ENCODE assay signal across 1 cellular context in genomic region chr11:639324-639977, GRCh38.
A peak's percentile ranks its signal among the peaks of the same experiment; 100 is the strongest.
TF ChIP-seq lines count a peak whose summit lies in the region.

No MANE protein-coding gene starts in this region.

TF ChIP-seq in H1, 55 proteins besides CTCF, POLR2A, EP300 and RAD21:
- TF ChIP-seq EZH2 (IDR thresholded peaks at IDR 0.05; ENCODE audit: low read depth, low read length, severe bottlenecking) (peak; percentile 33), KDM1A (IDR thresholded peaks at IDR 0.05; ENCODE audit: borderline replicate concordance, low read length) (no peak), TEAD4 (IDR thresholded peaks at IDR 0.05; ENCODE audit: low read depth, low read length) (no peak), SIN3A (conservative IDR thresholded peaks at IDR 0.05 in 1 of 2, IDR thresholded peaks at IDR 0.05 in 1 of 2; ENCODE audit: low read depth in 1 of 2, low read length in 2 of 2) (no peak), RFX5 (IDR thresholded peaks at IDR 0.05; ENCODE audit: borderline replicate concordance, low read depth, low read length) (no peak), JUND (IDR thresholded peaks at IDR 0.05; ENCODE audit: low read length) (no peak), GABPA (IDR thresholded peaks at IDR 0.05; ENCODE audit: borderline replicate concordance, insufficient read depth, low read length) (peak; percentile 26; the same call in 1 of the 2 replicates), TAF7 (optimal IDR thresholded peaks at IDR 0.05; ENCODE audit: borderline replicate concordance, low read depth, low read length) (no peak), ZNF274 (IDR thresholded peaks at IDR 0.05; ENCODE audit: borderline replicate concordance, extremely low read depth, low read length) (no peak), SP1 (IDR thresholded peaks at IDR 0.05; ENCODE audit: low read depth, low read length) (no peak), CHD2 (IDR thresholded peaks at IDR 0.05; ENCODE audit: low read length) (no peak), KDM5A (IDR thresholded peaks at IDR 0.05; ENCODE audit: low read length) (no peak), SP4 (IDR thresholded peaks at IDR 0.05; ENCODE audit: low read length) (no peak), CHD1 (IDR thresholded peaks at IDR 0.05; ENCODE audit: low read depth, low read length) (no peak), SUZ12 (IDR thresholded peaks at IDR 0.05; ENCODE audit: low read length) (peak; percentile 52; the same call in 1 of the 2 replicates), TAF1 (IDR thresholded peaks at IDR 0.05; ENCODE audit: low read depth, low read length) (no peak), GTF2F1 (IDR thresholded peaks at IDR 0.05; ENCODE audit: borderline replicate concordance, low read depth, low read length) (no peak), BACH1 (IDR thresholded peaks at IDR 0.05; ENCODE audit: low read length) (no peak), SIX5 (IDR thresholded peaks at IDR 0.05; ENCODE audit: low read depth, low read length) (no peak), CTBP2 (IDR thresholded peaks at IDR 0.05; ENCODE audit: borderline replicate concordance, insufficient read depth, insufficient read length, low read length) (no peak), JUN (IDR thresholded peaks at IDR 0.05; ENCODE audit: low read depth, low read length) (no peak), FOSL1 (IDR thresholded peaks at IDR 0.05; ENCODE audit: insufficient read depth, low read depth, low read length) (no peak), USF2 (IDR thresholded peaks at IDR 0.05; ENCODE audit: low read length) (no peak), EGR1 (IDR thresholded peaks at IDR 0.05; ENCODE audit: borderline replicate concordance, low read depth, low read length) (no peak), RBBP5 (IDR thresholded peaks at IDR 0.05; ENCODE audit: borderline replicate concordance, low read depth, low read length) (no peak), NANOG (IDR thresholded peaks at IDR 0.05; ENCODE audit: insufficient read depth, low read depth, low read length, poor library complexity, severe bottlenecking) (no peak), TCF12 (IDR thresholded peaks at IDR 0.05; ENCODE audit: low read depth, low read length) (no peak), KDM4A (IDR thresholded peaks at IDR 0.05; ENCODE audit: low read depth, low read length, severe bottlenecking) (no peak), CREB1 (IDR thresholded peaks at IDR 0.05) (no peak; the same call in 1 of the 2 replicates), POLR2AphosphoS5 (IDR thresholded peaks at IDR 0.05; ENCODE audit: low read depth, low read length) (peak; percentile 34; the same call in 1 of the 2 replicates), BRCA1 (IDR thresholded peaks at IDR 0.05; ENCODE audit: low read depth, low read length) (no peak), PHF8 (conservative IDR thresholded peaks at IDR 0.05; ENCODE audit: low read depth, low read length) (no peak), SIRT6 (IDR thresholded peaks at IDR 0.05; ENCODE audit: low read length) (no peak), CEBPB (IDR thresholded peaks at IDR 0.05; ENCODE audit: low read depth, low read length) (no peak), HDAC6 (IDR thresholded peaks at IDR 0.05; ENCODE audit: low read depth, low read length) (no peak), RXRA (IDR thresholded peaks at IDR 0.05; ENCODE audit: insufficient read depth, low read depth, low read length) (no peak), SP2 (IDR thresholded peaks at IDR 0.05; ENCODE audit: low read length) (no peak), TBP (IDR thresholded peaks at IDR 0.05; ENCODE audit: low read depth, low read length) (no peak), CBX8 (IDR thresholded peaks at IDR 0.05; ENCODE audit: borderline replicate concordance, low read depth, low read length) (no peak), MAFK (IDR thresholded peaks at IDR 0.05; ENCODE audit: low read depth, low read length) (no peak), NRF1 (IDR thresholded peaks at IDR 0.05; ENCODE audit: low read depth, low read length) (no peak), HDAC2 (IDR thresholded peaks at IDR 0.05; ENCODE audit: borderline replicate concordance in 1 of 2, low read depth in 2 of 2, low read length in 2 of 2) (no peak), CBX5 (IDR thresholded peaks at IDR 0.05; ENCODE audit: low read depth, low read length) (no peak), POU5F1 (IDR thresholded peaks at IDR 0.05; ENCODE audit: low read depth, low read length) (no peak), ASH2L (IDR thresholded peaks at IDR 0.05; ENCODE audit: low read length) (peak; percentile 44), YY1 (IDR thresholded peaks at IDR 0.05; ENCODE audit: low read depth, low read length) (no peak), SRF (IDR thresholded peaks at IDR 0.05; ENCODE audit: low read depth, low read length) (no peak), SAP30 (IDR thresholded peaks at IDR 0.05; ENCODE audit: insufficient read depth, insufficient replicate concordance, low read length) (no peak), RNF2 (IDR thresholded peaks at IDR 0.05; ENCODE audit: borderline replicate concordance, low read depth, low read length, missing control alignments, poor library complexity, severe bottlenecking) (no peak), E2F6 (IDR thresholded peaks at IDR 0.05) (0 out of 2 replicates have a peak, but pooled peaks have one; percentile 29), BCL11A (IDR thresholded peaks at IDR 0.05; ENCODE audit: low read depth in 2 of 2, low read length in 2 of 2) (no peak)
- TF ChIP-seq, protein P1, sequence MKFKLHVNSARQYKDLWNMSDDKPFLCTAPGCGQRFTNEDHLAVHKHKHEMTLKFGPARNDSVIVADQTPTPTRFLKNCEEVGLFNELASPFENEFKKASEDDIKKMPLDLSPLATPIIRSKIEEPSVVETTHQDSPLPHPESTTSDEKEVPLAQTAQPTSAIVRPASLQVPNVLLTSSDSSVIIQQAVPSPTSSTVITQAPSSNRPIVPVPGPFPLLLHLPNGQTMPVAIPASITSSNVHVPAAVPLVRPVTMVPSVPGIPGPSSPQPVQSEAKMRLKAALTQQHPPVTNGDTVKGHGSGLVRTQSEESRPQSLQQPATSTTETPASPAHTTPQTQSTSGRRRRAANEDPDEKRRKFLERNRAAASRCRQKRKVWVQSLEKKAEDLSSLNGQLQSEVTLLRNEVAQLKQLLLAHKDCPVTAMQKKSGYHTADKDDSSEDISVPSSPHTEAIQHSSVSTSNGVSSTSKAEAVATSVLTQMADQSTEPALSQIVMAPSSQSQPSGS (IDR thresholded peaks at IDR 0.05; ENCODE audit: low read length), result no peak
- TF ChIP-seq, protein P2, sequence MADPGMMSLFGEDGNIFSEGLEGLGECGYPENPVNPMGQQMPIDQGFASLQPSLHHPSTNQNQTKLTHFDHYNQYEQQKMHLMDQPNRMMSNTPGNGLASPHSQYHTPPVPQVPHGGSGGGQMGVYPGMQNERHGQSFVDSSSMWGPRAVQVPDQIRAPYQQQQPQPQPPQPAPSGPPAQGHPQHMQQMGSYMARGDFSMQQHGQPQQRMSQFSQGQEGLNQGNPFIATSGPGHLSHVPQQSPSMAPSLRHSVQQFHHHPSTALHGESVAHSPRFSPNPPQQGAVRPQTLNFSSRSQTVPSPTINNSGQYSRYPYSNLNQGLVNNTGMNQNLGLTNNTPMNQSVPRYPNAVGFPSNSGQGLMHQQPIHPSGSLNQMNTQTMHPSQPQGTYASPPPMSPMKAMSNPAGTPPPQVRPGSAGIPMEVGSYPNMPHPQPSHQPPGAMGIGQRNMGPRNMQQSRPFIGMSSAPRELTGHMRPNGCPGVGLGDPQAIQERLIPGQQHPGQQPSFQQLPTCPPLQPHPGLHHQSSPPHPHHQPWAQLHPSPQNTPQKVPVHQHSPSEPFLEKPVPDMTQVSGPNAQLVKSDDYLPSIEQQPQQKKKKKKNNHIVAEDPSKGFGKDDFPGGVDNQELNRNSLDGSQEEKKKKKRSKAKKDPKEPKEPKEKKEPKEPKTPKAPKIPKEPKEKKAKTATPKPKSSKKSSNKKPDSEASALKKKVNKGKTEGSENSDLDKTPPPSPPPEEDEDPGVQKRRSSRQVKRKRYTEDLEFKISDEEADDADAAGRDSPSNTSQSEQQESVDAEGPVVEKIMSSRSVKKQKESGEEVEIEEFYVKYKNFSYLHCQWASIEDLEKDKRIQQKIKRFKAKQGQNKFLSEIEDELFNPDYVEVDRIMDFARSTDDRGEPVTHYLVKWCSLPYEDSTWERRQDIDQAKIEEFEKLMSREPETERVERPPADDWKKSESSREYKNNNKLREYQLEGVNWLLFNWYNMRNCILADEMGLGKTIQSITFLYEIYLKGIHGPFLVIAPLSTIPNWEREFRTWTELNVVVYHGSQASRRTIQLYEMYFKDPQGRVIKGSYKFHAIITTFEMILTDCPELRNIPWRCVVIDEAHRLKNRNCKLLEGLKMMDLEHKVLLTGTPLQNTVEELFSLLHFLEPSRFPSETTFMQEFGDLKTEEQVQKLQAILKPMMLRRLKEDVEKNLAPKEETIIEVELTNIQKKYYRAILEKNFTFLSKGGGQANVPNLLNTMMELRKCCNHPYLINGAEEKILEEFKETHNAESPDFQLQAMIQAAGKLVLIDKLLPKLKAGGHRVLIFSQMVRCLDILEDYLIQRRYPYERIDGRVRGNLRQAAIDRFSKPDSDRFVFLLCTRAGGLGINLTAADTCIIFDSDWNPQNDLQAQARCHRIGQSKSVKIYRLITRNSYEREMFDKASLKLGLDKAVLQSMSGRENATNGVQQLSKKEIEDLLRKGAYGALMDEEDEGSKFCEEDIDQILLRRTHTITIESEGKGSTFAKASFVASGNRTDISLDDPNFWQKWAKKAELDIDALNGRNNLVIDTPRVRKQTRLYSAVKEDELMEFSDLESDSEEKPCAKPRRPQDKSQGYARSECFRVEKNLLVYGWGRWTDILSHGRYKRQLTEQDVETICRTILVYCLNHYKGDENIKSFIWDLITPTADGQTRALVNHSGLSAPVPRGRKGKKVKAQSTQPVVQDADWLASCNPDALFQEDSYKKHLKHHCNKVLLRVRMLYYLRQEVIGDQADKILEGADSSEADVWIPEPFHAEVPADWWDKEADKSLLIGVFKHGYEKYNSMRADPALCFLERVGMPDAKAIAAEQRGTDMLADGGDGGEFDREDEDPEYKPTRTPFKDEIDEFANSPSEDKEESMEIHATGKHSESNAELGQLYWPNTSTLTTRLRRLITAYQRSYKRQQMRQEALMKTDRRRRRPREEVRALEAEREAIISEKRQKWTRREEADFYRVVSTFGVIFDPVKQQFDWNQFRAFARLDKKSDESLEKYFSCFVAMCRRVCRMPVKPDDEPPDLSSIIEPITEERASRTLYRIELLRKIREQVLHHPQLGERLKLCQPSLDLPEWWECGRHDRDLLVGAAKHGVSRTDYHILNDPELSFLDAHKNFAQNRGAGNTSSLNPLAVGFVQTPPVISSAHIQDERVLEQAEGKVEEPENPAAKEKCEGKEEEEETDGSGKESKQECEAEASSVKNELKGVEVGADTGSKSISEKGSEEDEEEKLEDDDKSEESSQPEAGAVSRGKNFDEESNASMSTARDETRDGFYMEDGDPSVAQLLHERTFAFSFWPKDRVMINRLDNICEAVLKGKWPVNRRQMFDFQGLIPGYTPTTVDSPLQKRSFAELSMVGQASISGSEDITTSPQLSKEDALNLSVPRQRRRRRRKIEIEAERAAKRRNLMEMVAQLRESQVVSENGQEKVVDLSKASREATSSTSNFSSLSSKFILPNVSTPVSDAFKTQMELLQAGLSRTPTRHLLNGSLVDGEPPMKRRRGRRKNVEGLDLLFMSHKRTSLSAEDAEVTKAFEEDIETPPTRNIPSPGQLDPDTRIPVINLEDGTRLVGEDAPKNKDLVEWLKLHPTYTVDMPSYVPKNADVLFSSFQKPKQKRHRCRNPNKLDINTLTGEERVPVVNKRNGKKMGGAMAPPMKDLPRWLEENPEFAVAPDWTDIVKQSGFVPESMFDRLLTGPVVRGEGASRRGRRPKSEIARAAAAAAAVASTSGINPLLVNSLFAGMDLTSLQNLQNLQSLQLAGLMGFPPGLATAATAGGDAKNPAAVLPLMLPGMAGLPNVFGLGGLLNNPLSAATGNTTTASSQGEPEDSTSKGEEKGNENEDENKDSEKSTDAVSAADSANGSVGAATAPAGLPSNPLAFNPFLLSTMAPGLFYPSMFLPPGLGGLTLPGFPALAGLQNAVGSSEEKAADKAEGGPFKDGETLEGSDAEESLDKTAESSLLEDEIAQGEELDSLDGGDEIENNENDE (IDR thresholded peaks at IDR 0.05; ENCODE audit: insufficient replicate concordance, low read length), result no peak
- TF ChIP-seq, protein P3, sequence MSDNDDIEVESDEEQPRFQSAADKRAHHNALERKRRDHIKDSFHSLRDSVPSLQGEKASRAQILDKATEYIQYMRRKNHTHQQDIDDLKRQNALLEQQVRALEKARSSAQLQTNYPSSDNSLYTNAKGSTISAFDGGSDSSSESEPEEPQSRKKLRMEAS (IDR thresholded peaks at IDR 0.05), result peak; percentile 87
